ENCODE assay signal across 20 cellular contexts in the genomic region with DNA sequence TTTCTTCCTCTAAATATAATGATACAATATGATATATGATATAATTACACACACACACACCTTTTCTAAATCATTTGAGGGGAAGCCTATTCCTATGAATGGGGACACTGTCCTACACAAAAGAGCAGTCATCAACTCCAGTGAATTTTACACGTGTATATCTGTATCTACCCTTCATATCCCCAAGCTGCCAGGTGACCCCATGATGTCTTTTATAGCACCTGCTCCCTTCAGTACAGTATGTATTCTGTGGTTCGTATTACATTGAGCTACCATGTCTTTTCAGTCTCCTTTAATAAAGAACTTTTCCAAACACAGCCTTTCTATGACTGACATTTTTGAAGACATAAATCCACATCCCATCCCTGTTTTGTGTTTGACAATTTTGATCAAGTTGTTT.
DNase-seq lines count a peak whose midpoint lies in the region; ATAC-seq and TF ChIP-seq lines count a peak whose summit lies in the region.
"Had no signal": no experiment of that assay in that cellular context is flagged by ENCODE, and none has a peak within 500 bp of the region (broad histone marks: within the 10 kb centered on the region; RNA-seq: fewer than 3 reads in every experiment).

No MANE protein-coding gene starts in this region.

- POLR2A ChIA-PET in RWPE1 (lab: Yijun Ruan, JAX; ENCODE audit: low non-redundant PET): interaction anchor here (0.7 kb wide), 1 partner anchor 15 kb away, joined by 4 read pairs; no protein-coding TSS in a partner anchor

- CTCF ChIA-PET in RWPE1 (lab: Yijun Ruan, JAX): no interaction called here

- H3K27ac ChIP-seq in RWPE1: peak overlapping the region; percentile 32; the same call in 1 of the 2 replicates
- H3K27ac ChIP-seq: 22Rv1, C4-2B, HL-60 had no signal

- DNase-seq in DMS53 (lab: John Stamatoyannopoulos, UW) (peak; percentile 27), DMS53 treated with DMSO at 0.1 percent for 48 hours (lab: John Stamatoyannopoulos, UW; ENCODE audit: unreplicated experiment) (no peak), NCI-H510A treated with DMSO at 0.1 percent for 48 hours (lab: John Stamatoyannopoulos, UW) (peak; percentile 16), NCI-H510A (lab: John Stamatoyannopoulos, UW) (no peak), NCI-H146 treated with DMSO at 0.1 percent for 48 hours (lab: John Stamatoyannopoulos, UW; ENCODE audit: unreplicated experiment) (peak; percentile 27), RWPE1 (ENCODE audit: low spot score) (no peak)
- DNase-seq: AML-193; CD4-positive, alpha-beta T cell; DMS153; DND-41; EL; HCEC 1CT had no signal

- TF ChIP-seq CTCF in RWPE1 (conservative IDR thresholded peaks at IDR 0.05; ENCODE audit: low read depth): no peak

- ATAC-seq in HG02938 (IDR thresholded peaks at IDR 0.05; ENCODE audit: unreplicated experiment) (no peak), GM19035 (IDR thresholded peaks at IDR 0.05; ENCODE audit: unreplicated experiment) (no peak)
- ATAC-seq: A549, GM12878, GM23338 had no signal

Comparison
In these comparisons a context has a peak if more than half of its experiments do, and no peak if none do; other contexts are left out.
1. DNase-seq: peak in DMS53 (single experiment), NCI-H510A treated with DMSO at 0.1 percent for 48 hours (single experiment) and NCI-H146 treated with DMSO at 0.1 percent for 48 hours (single experiment); none in DMS53 treated with DMSO at 0.1 percent for 48 hours (single experiment), NCI-H510A (single experiment) and RWPE1 (single experiment).